Comparison of ENCODE assay signal across 18 cellular contexts in genomic region chr2:29715655-29716054, GRCh38.
"Had no signal": no experiment of that assay in that cellular context is flagged by ENCODE, and none has a peak within 500 bp of the region (broad histone marks: within the 10 kb centered on the region; RNA-seq: fewer than 3 reads in every experiment).

No MANE protein-coding gene starts in this region.

- DNase-seq: dermis blood vessel endothelial cell; dorsolateral prefrontal cortex; effector CD4-positive, alpha-beta T cell; effector memory CD4-positive, alpha-beta T cell; foreskin keratinocyte; heart left ventricle; hippocampal formation; left cardiac atrium; left lung; left ventricle myocardium superior; lower lobe of right lung; mesenchymal stem cell; mucosa of descending colon; naive B cell; naive thymus-derived CD8-positive, alpha-beta T cell had no signal

- H3K27ac ChIP-seq: coronary artery, dorsolateral prefrontal cortex, esophagus muscularis mucosa, foreskin keratinocyte, gastroesophageal sphincter, heart left ventricle, left lung, lower lobe of right lung had no signal

- H3K9me3 ChIP-seq: esophagus muscularis mucosa, gastroesophageal sphincter, heart left ventricle, left lung, lower lobe of right lung, mucosa of descending colon had no signal

- H3K4me3 ChIP-seq: coronary artery, dorsolateral prefrontal cortex, esophagus muscularis mucosa, gastroesophageal sphincter, heart left ventricle, left lung, lower lobe of right lung, mucosa of descending colon had no signal

- H3K36me3 ChIP-seq: esophagus muscularis mucosa, gastroesophageal sphincter, heart left ventricle, left lung, lower lobe of right lung had no signal

- ATAC-seq: foreskin keratinocyte; gastroesophageal sphincter; heart left ventricle; left cardiac atrium; left lung; left ventricle myocardium superior; lower lobe of right lung; mucosa of descending colon; naive thymus-derived CD8-positive, alpha-beta T cell had no signal
